Comparison of ENCODE assay signal across 8 cellular contexts in the genomic region with DNA sequence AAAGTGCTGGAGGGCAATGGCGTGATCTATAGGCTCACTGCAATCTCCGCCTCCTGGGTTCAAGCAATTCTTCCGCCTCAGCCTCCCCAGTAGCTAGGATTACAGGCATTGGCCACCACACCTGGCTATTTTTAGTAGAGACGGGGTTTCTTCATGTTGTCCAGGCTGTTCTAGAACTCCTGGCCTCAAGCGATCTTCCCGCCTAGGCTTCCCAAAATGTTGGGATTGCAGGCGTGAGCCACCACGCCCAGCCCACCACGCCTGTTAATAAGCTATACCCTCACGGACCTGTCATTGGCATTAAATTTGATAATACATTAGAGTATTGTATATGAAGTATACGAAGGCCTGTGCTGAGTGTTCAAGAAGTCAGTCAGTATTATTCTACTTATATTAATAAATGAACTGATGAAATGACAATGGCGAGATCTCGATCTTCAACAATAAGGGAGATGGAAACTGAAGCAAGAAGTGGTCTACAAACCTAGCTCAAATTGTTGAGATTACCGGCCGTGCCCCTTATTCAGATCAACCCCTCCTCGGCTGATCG. TPM values are rescaled to one million over a fixed set of nuclear protein-coding genes. Genes with fewer than 3 reads are reported as not detected.
A peak's percentile ranks its signal among the peaks of the same experiment; 100 is the strongest.
DNase-seq lines count a peak whose midpoint lies in the region; ATAC-seq and TF ChIP-seq lines count a peak whose summit lies in the region.

No MANE protein-coding gene starts in this region.

- peaks cover 21% of the 10 kb centered on the region for H3K4me1 Mint-ChIP-seq in activated T-cell treated with anti-CD3 and anti-CD28 coated beads, Interleukin-2, amount 50 U/mL, for 4 hours (ENCODE audit: low read depth)

- H3K36me3 Mint-ChIP-seq in activated T-cell treated with anti-CD3 and anti-CD28 coated beads, Interleukin-2, amount 50 U/mL, for 4 hours (ENCODE audit: insufficient read depth) = peaks cover 4% of the 10 kb centered on the region

- H3K4me3 Mint-ChIP-seq in activated T-cell treated with anti-CD3 and anti-CD28 coated beads, Interleukin-2, amount 50 U/mL, for 4 hours = peak overlapping the region; percentile 91

- intact Hi-C loops in adrenal gland (cut with DNase I) (no loop called here), right lobe of liver (cut with DNase I) (no loop called here), tibial artery (cut with DNase I; ENCODE audit: low total_unique reads) (loop anchor here (5.0 kb wide), 2 partner anchors 75 to 735 kb away; a partner anchor contains a TSS)

- peaks cover 8 to 15% of the 10 kb centered on the region in 2 donors for H3K4me1 ChIP-seq in adrenal gland (replicated peaks in 1 of 2)
- peaks cover 0 to 3% (median 0%) of the 10 kb centered on the region in 4 donors for H3K4me1 ChIP-seq in right lobe of liver
- peaks cover 0 to 15% (median 5%) of the 10 kb centered on the region in 4 donors for H3K4me1 ChIP-seq in tibial artery

- no peak for ATAC-seq in activated T-cell treated with anti-CD3 and anti-CD28 coated beads, Interleukin-2, amount 50 U/mL, for 4 hours
- ATAC-seq in right lobe of liver = no peak

- peak overlapping the region in 3 of 5 donors; percentile 58 to 81 (median 76) for H3K27ac ChIP-seq in adrenal gland
- peak overlapping the region; percentile 40 to 82 (median 81) for H3K27ac ChIP-seq in right lobe of liver
- H3K27ac ChIP-seq in tibial artery = peak overlapping the region; percentile 78 to 85

- no peak for DNase-seq in activated T-cell treated with anti-CD3 and anti-CD28 coated beads, Interleukin-2, amount 50 U/mL, for 4 hours
- DNase-seq in activated T-cell treated with anti-CD3 and anti-CD28 coated beads, Interleukin-2, amount 50 U/mL, for 1 hour = no peak
- DNase-seq in adrenal gland (peak in 2 of 7 donors; percentile 4 to 27), right lobe of liver (no peak), tibial artery (no peak), HuH-7 (ENCODE audit: low spot score) (no peak), SKM-1 treated with dmso at 0.1 percent for 144 hours (lab: John Stamatoyannopoulos, UW; ENCODE audit: unreplicated experiment) (no peak)
- no peak for DNase-seq in stimulated activated CD4-positive, alpha-beta T cell treated with anti-CD3 and anti-CD28 coated beads, Interleukin-15, amount 100 ng/mL, for 24 hours

- H3K27me3 ChIP-seq in adrenal gland (no peaks in the 10 kb centered on the region), right lobe of liver (no peaks in the 10 kb centered on the region), tibial artery (no peaks in the 10 kb centered on the region)

- TF ChIP-seq POLR2A in adrenal gland (IDR thresholded peaks at IDR 0.05) = peak; percentile 33 to 53
- no peak for TF ChIP-seq POLR2A in right lobe of liver (IDR thresholded peaks at IDR 0.05)

- no peaks in the 10 kb centered on the region for H3K9me3 ChIP-seq in adrenal gland (replicated peaks in 1 of 3)
- no peaks in the 10 kb centered on the region for H3K9me3 ChIP-seq in right lobe of liver
- no peaks in the 10 kb centered on the region for H3K9me3 ChIP-seq in tibial artery

- H3K36me3 ChIP-seq in adrenal gland (replicated peaks in 1 of 2) = no peaks in the 10 kb centered on the region
- H3K36me3 ChIP-seq in right lobe of liver = peaks cover 0 to 5% (median 0%) of the 10 kb centered on the region in 4 donors
- peaks cover 0 to 12% (median 0%) of the 10 kb centered on the region in 3 donors for H3K36me3 ChIP-seq in tibial artery

- peaks cover 4% of the 10 kb centered on the region for H3K9me3 Mint-ChIP-seq in activated T-cell treated with anti-CD3 and anti-CD28 coated beads, Interleukin-2, amount 50 U/mL, for 4 hours

- TF ChIP-seq CTCF in adrenal gland (IDR thresholded peaks at IDR 0.05) (no peak), right lobe of liver (IDR thresholded peaks at IDR 0.05) (no peak), tibial artery (IDR thresholded peaks at IDR 0.05) (no peak)

- no peaks in the 10 kb centered on the region for H3K27me3 Mint-ChIP-seq in activated T-cell treated with anti-CD3 and anti-CD28 coated beads, Interleukin-2, amount 50 U/mL, for 4 hours (ENCODE audit: low read depth)

- 26 to 31% (median 30%) methylated on average over 17 of the region's 17 CpGs for WGBS in adrenal gland, 4 donors
- WGBS in right lobe of liver (ENCODE audit: insufficient coverage, low coverage, low lambda C conversion rate, missing lambda C conversion rate) = 30% methylated on average over 17 of the region's 17 CpGs

- H3K4me3 ChIP-seq in adrenal gland = peak overlapping the region in 3 of 4 donors; percentile 29 to 66 (median 64)
- H3K4me3 ChIP-seq in right lobe of liver = peak overlapping the region; percentile 74 to 89 (median 89)
- H3K4me3 ChIP-seq in tibial artery = peak overlapping the region; percentile 67 to 91

RNA-seq across cellular contexts. Expression of a gene that starts 0.8 kb away (rescaled TPM):
- 1 to 10 TPM; 3.6 to 4.2 (median 4.1) TPM for total RNA-seq in activated T-cell treated with anti-CD3 and anti-CD28 coated beads, Interleukin-2, amount 50 U/mL, for 4 hours
- total RNA-seq in adrenal gland (100 to 1,000 TPM in 1 of 8 donors, 10 to 100 TPM in 7; 21.6 to 105 (median 38.8) TPM), right lobe of liver (10 to 100 TPM in 5 of 6 experiments, 1 to 10 TPM in 1; 9.2 to 22.1 (median 14.2) TPM)
- 10 to 100 TPM in 2 of 3 donors, 1 to 10 TPM in 1; 9.4 to 15.9 (median 10.6) TPM for polyA plus RNA-seq in adrenal gland
